In genomic region chr5:83337453-83338035, GRCh38 we compare ENCODE assay signal across 18 cellular contexts.
"Had no signal": no experiment of that assay in that cellular context is flagged by ENCODE, and none has a peak within 500 bp of the region (broad histone marks: within the 10 kb centered on the region; RNA-seq: fewer than 3 reads in every experiment).

No MANE protein-coding gene starts in this region.

- DNase-seq: cerebellar nuclear complex; erythroblast; gastrocnemius medialis; heart right ventricle; hypothalamus; kidney; left cardiac atrium; naive thymus-derived CD4-positive, alpha-beta T cell; psoas muscle; retina; sigmoid colon; stimulated activated CD4-positive, alpha-beta T cell treated with anti-CD3 and anti-CD28 coated beads, Interleukin-2, amount 100 ng/mL, for 24 hours; stimulated activated CD4-positive, alpha-beta T cell treated with anti-CD3 and anti-CD28 coated beads, Interleukin-4, amount 100 ng/mL, for 4 hours; stimulated activated naive B cell treated with anti-CD40 and anti-IgM and Interleukin-4, amounts not matched to agents 10 μg/mL and 1 μg/mL and 100 μg/mL, for 72 hours; stimulated activated naive CD8-positive, alpha-beta T cell treated with anti-CD3 and anti-CD28 coated beads, Interleukin-15, amount 100 ng/mL, for 72 hours; testis had no signal

- ATAC-seq: gastrocnemius medialis; naive thymus-derived CD4-positive, alpha-beta T cell; psoas muscle; stimulated activated naive B cell treated with anti-CD40 and anti-IgM and Interleukin-4, amounts not matched to agents 10 μg/mL and 1 μg/mL and 100 μg/mL, for 72 hours; stimulated activated naive CD8-positive, alpha-beta T cell treated with anti-CD3 and anti-CD28 coated beads, Interleukin-15, amount 100 ng/mL, for 72 hours had no signal

- H3K4me3 ChIP-seq: gastrocnemius medialis, heart right ventricle, psoas muscle, sigmoid colon, skin epidermis, testis, tibial nerve had no signal
